8 cellular contexts compared by ENCODE assay signal in the genomic region with DNA sequence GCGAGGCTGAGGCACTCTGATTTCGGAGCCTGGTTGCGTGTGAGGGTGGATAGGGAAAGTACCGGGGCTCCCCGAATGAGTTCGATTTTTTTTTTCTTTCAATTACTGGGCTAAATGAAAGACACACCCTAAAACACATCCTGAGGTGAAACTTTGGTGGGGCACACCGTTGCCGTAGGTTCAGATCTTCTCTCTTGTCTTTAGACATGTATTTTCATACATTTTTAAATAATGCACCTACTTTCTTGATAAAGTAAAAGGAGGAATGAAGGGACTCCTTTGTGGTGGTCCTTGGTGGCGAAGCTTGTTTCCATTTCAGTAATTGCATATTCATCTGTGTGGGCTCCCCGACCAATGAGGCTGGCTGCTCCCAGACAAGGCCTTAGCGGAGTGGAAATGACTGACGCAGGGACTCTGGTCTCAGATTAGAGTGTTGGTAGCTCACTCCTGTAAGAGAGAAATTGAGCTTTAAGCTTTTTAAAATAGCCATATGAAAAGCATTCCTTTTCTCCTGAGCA. TPM values are rescaled to one million over a fixed set of nuclear protein-coding genes. Genes with fewer than 3 reads are reported as not detected.
DNase-seq lines count a peak whose midpoint lies in the region; ATAC-seq and TF ChIP-seq lines count a peak whose summit lies in the region.

No MANE protein-coding gene starts in this region.

- H3K4me3 ChIP-seq in SU-DHL-6 (ENCODE audit: insufficient read depth, low read length, poor library complexity, severe bottlenecking) (peak overlapping the region; percentile 63), astrocyte of the cerebellum (ENCODE audit: low read depth, low read length) (peak overlapping the region; percentile 54)

- no peaks in the 10 kb centered on the region for H3K9me2 ChIP-seq in SU-DHL-6 (replicated peaks; ENCODE audit: insufficient read depth, low read length)

- in situ Hi-C loops in astrocyte of the cerebellum (cut with HindIII; ENCODE audit: low sequenced_read_pairs), result no loop called here

- no peaks in the 10 kb centered on the region for H3K9me3 ChIP-seq in SU-DHL-6 (ENCODE audit: insufficient read depth, low read length)

- no peaks in the 10 kb centered on the region for H4K20me1 ChIP-seq in SU-DHL-6 (ENCODE audit: low read depth, low read length)

- peak overlapping the region; percentile 80 for H3K9ac ChIP-seq in SU-DHL-6 (ENCODE audit: low read length)

- H3K27me3 ChIP-seq in SU-DHL-6 (ENCODE audit: low read length), result no peaks in the 10 kb centered on the region

- intact Hi-C loops in left colon (cut with DNase I, micrococcal nuclease), result no loop called here

- peak; percentile 20 for DNase-seq in AG08395 (ENCODE audit: low spot score)
- no peak for DNase-seq in astrocyte of the cerebellum (ENCODE audit: low read depth)
- peak; percentile 32 to 42 for DNase-seq in left colon
- DNase-seq in stimulated activated CD4-positive, alpha-beta T cell treated with anti-CD3 and anti-CD28 coated beads, TNF-alpha, amount 100 ng/mL, for 48 hours (ENCODE audit: low read depth in 3 of 3), result peak; percentile 54 to 72 (median 71)
- no peak for DNase-seq in middle frontal gyrus (ENCODE audit: extremely low spot score, low spot score)

- H2AFZ ChIP-seq in SU-DHL-6 (ENCODE audit: low read depth, low read length, severe bottlenecking), result peak overlapping the region; percentile 58

- TF ChIP-seq CTCF in SU-DHL-6 (IDR thresholded peaks at IDR 0.05; ENCODE audit: insufficient read depth, low read length, poor library complexity, severe bottlenecking), result no peak
- no peak for TF ChIP-seq CTCF in astrocyte of the cerebellum (IDR thresholded peaks at IDR 0.05; ENCODE audit: low read depth, low read length, missing control alignments)

- ATAC-seq in GM18519 (IDR thresholded peaks at IDR 0.05; ENCODE audit: low FRiP score, unreplicated experiment), result peak; percentile 35
- ATAC-seq in HG03439 (IDR thresholded peaks at IDR 0.05; ENCODE audit: unreplicated experiment), result peak; percentile 19
- ATAC-seq in left colon, result peak; percentile 23

- H3K4me2 ChIP-seq in SU-DHL-6 (ENCODE audit: low read depth, low read length, poor library complexity, severe bottlenecking), result peak overlapping the region; percentile 81

- no peaks in the 10 kb centered on the region; the same call in 1 of the 2 replicates for H3F3A ChIP-seq in SU-DHL-6 (ENCODE audit: insufficient read depth)

- peaks cover 15% of the 10 kb centered on the region; the same call in 1 of the 2 replicates for H3K79me2 ChIP-seq in SU-DHL-6 (ENCODE audit: insufficient read depth, low read length)

- no peaks in the 10 kb centered on the region for H3K36me3 ChIP-seq in SU-DHL-6 (ENCODE audit: low read length)

- H3K27ac ChIP-seq in SU-DHL-6 (ENCODE audit: low read depth, low read length), result peak overlapping the region; percentile 74

RNA-seq across cellular contexts. Expression of a gene that starts 0.8 kb away (rescaled TPM):
- 10 to 100 TPM; 39.4 to 51.2 TPM for total RNA-seq in left colon

Comparison
In these comparisons a context has a peak if more than half of its experiments do, and no peak if none do; other contexts are left out.
1. DNase-seq: peak in AG08395 (single experiment), left colon (2 of 2) and stimulated activated CD4-positive, alpha-beta T cell treated with anti-CD3 and anti-CD28 coated beads, TNF-alpha, amount 100 ng/mL, for 48 hours (3 of 3); none in astrocyte of the cerebellum (single experiment) and middle frontal gyrus (single experiment).
2. Peak in every context shown above with its lines, with median percentiles within 50 percentile points of each other: ATAC-seq.